In genomic region chr15:40098489-40099261, GRCh38 we compare ENCODE assay signal across 8 cellular contexts. TPM values are rescaled to one million over a fixed set of nuclear protein-coding genes. Genes with fewer than 3 reads are reported as not detected.
A peak's percentile ranks its signal among the peaks of the same experiment; 100 is the strongest.
DNase-seq lines count a peak whose midpoint lies in the region; ATAC-seq and TF ChIP-seq lines count a peak whose summit lies in the region.

No MANE protein-coding gene starts in this region.

- H3K36me3 Mint-ChIP-seq in activated T-helper 17 cell treated with anti-CD3 and anti-CD28 coated beads, Interleukin-2, amount 50 U/mL, for 72 hours (ENCODE audit: low read depth), result peaks cover 5% of the 10 kb centered on the region

- no peaks in the 10 kb centered on the region for H3K36me3 ChIP-seq in tibial artery

- no peaks in the 10 kb centered on the region for H3K27me3 ChIP-seq in tibial artery

- H3K9me3 ChIP-seq in tibial artery, result no peaks in the 10 kb centered on the region

- intact Hi-C loops in tibial artery (cut with DNase I; ENCODE audit: low total_unique reads), result no loop called here

- no peaks in the 10 kb centered on the region for H3K27me3 Mint-ChIP-seq in activated T-helper 17 cell treated with anti-CD3 and anti-CD28 coated beads, Interleukin-2, amount 50 U/mL, for 72 hours

- peak overlapping the region; percentile 88 to 90 for H3K27ac ChIP-seq in tibial artery

- peak; percentile 73 for ATAC-seq in GM21825 (IDR thresholded peaks at IDR 0.05; ENCODE audit: unreplicated experiment)
- peak; percentile 98 for ATAC-seq in activated T-helper 17 cell treated with anti-CD3 and anti-CD28 coated beads, Interleukin-2, amount 50 U/mL, for 72 hours (replicated peaks)

- H3K4me3 ChIP-seq in Jurkat, Clone E6-1 (ENCODE audit: low read length), result peak overlapping the region; percentile 24
- H3K4me3 ChIP-seq in fibroblast of villous mesenchyme (ENCODE audit: low read depth, low read length), result no peak overlapping the region
- H3K4me3 ChIP-seq in tibial artery, result peak overlapping the region in 1 of 2 donors; percentile 5

- peaks cover 12 to 77% (median 63%) of the 10 kb centered on the region in 4 donors for H3K4me1 ChIP-seq in tibial artery

- DNase-seq in EL (peak; percentile 90), fibroblast of villous mesenchyme (ENCODE audit: low read depth) (peak; percentile 97), occipital lobe (lab: John Stamatoyannopoulos, UW) (peak; percentile 49), tibial artery (peak; percentile 84 to 88)
- peak; percentile 77 for DNase-seq in Jurkat, Clone E6-1 (ENCODE audit: low read depth, low spot score)

- peak overlapping the region; percentile 79 for H3K4me3 Mint-ChIP-seq in activated T-helper 17 cell treated with anti-CD3 and anti-CD28 coated beads, Interleukin-2, amount 50 U/mL, for 72 hours

- H3K27ac Mint-ChIP-seq in activated T-helper 17 cell treated with anti-CD3 and anti-CD28 coated beads, Interleukin-2, amount 50 U/mL, for 72 hours, result peak overlapping the region; percentile 93

- TF ChIP-seq CTCF in fibroblast of villous mesenchyme (IDR thresholded peaks at IDR 0.05; ENCODE audit: insufficient read depth, low read depth, low read length), result no peak
- TF ChIP-seq CTCF in tibial artery (IDR thresholded peaks at IDR 0.05), result no peak

- H3K4me1 Mint-ChIP-seq in activated T-helper 17 cell treated with anti-CD3 and anti-CD28 coated beads, Interleukin-2, amount 50 U/mL, for 72 hours, result peaks cover 30% of the 10 kb centered on the region

- no peaks in the 10 kb centered on the region for H3K9me3 Mint-ChIP-seq in activated T-helper 17 cell treated with anti-CD3 and anti-CD28 coated beads, Interleukin-2, amount 50 U/mL, for 72 hours

TF ChIP-seq in PFSK-1, 5 proteins besides CTCF, POLR2A, EP300 and RAD21:
- peak; percentile 51; the same call in 1 of the 2 replicates for TF ChIP-seq POLR2AphosphoS5 (IDR thresholded peaks at IDR 0.05; ENCODE audit: low read depth, low read length)
- TF ChIP-seq, protein P1, sequence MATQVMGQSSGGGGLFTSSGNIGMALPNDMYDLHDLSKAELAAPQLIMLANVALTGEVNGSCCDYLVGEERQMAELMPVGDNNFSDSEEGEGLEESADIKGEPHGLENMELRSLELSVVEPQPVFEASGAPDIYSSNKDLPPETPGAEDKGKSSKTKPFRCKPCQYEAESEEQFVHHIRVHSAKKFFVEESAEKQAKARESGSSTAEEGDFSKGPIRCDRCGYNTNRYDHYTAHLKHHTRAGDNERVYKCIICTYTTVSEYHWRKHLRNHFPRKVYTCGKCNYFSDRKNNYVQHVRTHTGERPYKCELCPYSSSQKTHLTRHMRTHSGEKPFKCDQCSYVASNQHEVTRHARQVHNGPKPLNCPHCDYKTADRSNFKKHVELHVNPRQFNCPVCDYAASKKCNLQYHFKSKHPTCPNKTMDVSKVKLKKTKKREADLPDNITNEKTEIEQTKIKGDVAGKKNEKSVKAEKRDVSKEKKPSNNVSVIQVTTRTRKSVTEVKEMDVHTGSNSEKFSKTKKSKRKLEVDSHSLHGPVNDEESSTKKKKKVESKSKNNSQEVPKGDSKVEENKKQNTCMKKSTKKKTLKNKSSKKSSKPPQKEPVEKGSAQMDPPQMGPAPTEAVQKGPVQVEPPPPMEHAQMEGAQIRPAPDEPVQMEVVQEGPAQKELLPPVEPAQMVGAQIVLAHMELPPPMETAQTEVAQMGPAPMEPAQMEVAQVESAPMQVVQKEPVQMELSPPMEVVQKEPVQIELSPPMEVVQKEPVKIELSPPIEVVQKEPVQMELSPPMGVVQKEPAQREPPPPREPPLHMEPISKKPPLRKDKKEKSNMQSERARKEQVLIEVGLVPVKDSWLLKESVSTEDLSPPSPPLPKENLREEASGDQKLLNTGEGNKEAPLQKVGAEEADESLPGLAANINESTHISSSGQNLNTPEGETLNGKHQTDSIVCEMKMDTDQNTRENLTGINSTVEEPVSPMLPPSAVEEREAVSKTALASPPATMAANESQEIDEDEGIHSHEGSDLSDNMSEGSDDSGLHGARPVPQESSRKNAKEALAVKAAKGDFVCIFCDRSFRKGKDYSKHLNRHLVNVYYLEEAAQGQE (IDR thresholded peaks at IDR 0.05; ENCODE audit: insufficient read depth in 1 of 2, low read depth in 2 of 2, low read length in 2 of 2), result peak in 1 of 2 experiments; percentile 67; a peak in 1 of 4 replicates
- TF ChIP-seq SIN3A (IDR thresholded peaks at IDR 0.05; ENCODE audit: borderline replicate concordance, insufficient read depth, low read length), result peak; percentile 72; the same call in 1 of the 2 replicates
- TF ChIP-seq FOXP2 (optimal IDR thresholded peaks at IDR 0.05; ENCODE audit: borderline replicate concordance, extremely low read depth, extremely low read length, insufficient read depth), result no peak
- peak; percentile 63; the same call in 1 of the 2 replicates for TF ChIP-seq TAF1 (IDR thresholded peaks at IDR 0.05; ENCODE audit: borderline replicate concordance, insufficient read depth, low read length)

RNA-seq across cellular contexts. Expression of gene BMF, which starts 10.0 kb away (rescaled TPM):
- 4.5 TPM for polyA plus RNA-seq in Jurkat, Clone E6-1 (2012; ENCODE audit: insufficient read depth, insufficient read length)
- polyA plus RNA-seq in PFSK-1 (2012; ENCODE audit: insufficient read length, low read depth), result 3.4 TPM
- total RNA-seq in activated T-helper 17 cell treated with anti-CD3 and anti-CD28 coated beads, Interleukin-2, amount 50 U/mL, for 72 hours, result 10 to 100 TPM in 1 of 2 donors, 1 to 10 TPM in 1; 3.2 to 19.3 TPM
- total RNA-seq in fibroblast of villous mesenchyme (0.86 and 10.0 TPM in 2 replicates), occipital lobe (4.2 TPM)

RNA-seq across cellular contexts. Expression of gene SRP14, which starts 59.7 kb away (rescaled TPM):
- 561 TPM for polyA plus RNA-seq in Jurkat, Clone E6-1 (2012; ENCODE audit: insufficient read depth, insufficient read length)
- polyA plus RNA-seq in PFSK-1 (2012; ENCODE audit: insufficient read length, low read depth), result 252 TPM
- total RNA-seq in activated T-helper 17 cell treated with anti-CD3 and anti-CD28 coated beads, Interleukin-2, amount 50 U/mL, for 72 hours, result 100 to 1,000 TPM; 121 to 140 TPM
- 93.3 and 96.6 TPM in 2 replicates for total RNA-seq in fibroblast of villous mesenchyme
- 112 TPM for total RNA-seq in occipital lobe
